In the genomic region with DNA sequence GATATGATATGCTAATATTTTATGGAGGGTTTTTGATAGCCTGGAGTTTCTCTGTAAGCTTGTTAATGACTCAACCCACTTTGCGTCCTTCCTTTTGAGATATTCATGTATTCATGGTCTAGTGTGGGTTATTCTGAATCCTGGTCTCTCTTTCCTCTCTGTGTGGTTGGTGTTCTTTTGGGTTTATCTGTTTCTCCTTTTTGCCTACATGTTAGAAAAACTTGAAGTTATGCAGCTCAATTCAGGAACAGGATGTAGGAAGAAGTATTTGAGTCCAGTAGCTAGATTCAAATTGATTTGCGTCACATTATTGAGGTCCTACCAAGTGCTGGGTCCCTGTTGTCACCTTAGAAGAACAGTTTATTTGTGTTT, we compare ENCODE assay signal across 8 cellular contexts. TPM values are rescaled to one million over a fixed set of nuclear protein-coding genes. Genes with fewer than 3 reads are reported as not detected.
DNase-seq lines count a peak whose midpoint lies in the region; ATAC-seq and TF ChIP-seq lines count a peak whose summit lies in the region.

No MANE protein-coding gene starts in this region.

- H3K4me1 Mint-ChIP-seq in naive thymus-derived CD4-positive, alpha-beta T cell, result peaks cover 69 to 99% (median 97%) of the 10 kb centered on the region in 7 donors

- DNase-seq in CD1c-positive myeloid dendritic cell (ENCODE audit: extremely low spot score) (peak; percentile 77), adrenal gland (no peak), left lobe of liver (ENCODE audit: low spot score) (no peak), cerebellar nuclear complex (lab: John Stamatoyannopoulos, UW) (no peak), DMS 273 (lab: John Stamatoyannopoulos, UW; ENCODE audit: unreplicated experiment) (no peak), GOT3 (lab: John Stamatoyannopoulos, UW) (no peak)
- DNase-seq in naive thymus-derived CD4-positive, alpha-beta T cell, result no peak

- TF ChIP-seq CTCF in adrenal gland (IDR thresholded peaks at IDR 0.05), result no peak

- no peak for TF ChIP-seq POLR2A in adrenal gland (IDR thresholded peaks at IDR 0.05)

- H3K36me3 ChIP-seq in HUES64 (ENCODE audit: insufficient read depth, low read length), result no peaks in the 10 kb centered on the region
- H3K36me3 ChIP-seq in adrenal gland (replicated peaks in 1 of 2), result no peaks in the 10 kb centered on the region
- no peaks in the 10 kb centered on the region for H3K36me3 ChIP-seq in naive thymus-derived CD4-positive, alpha-beta T cell (ENCODE audit: control insufficient read depth in 2 of 3, insufficient read depth in 3 of 3, low read length in 3 of 3)

- peaks cover 0 to 2% (median 0%) of the 10 kb centered on the region in 11 donors for H3K9me3 Mint-ChIP-seq in naive thymus-derived CD4-positive, alpha-beta T cell

- POLR2A ChIA-PET in naive thymus-derived CD4-positive, alpha-beta T cell (lab: Charles Lee), result interaction anchor here (1.2 to 22.8 kb wide), 9 partner anchors 8 to 48 kb away, joined by 3 to 304 read pairs (median 8); partner anchors contain the start of gene CMTM7

- H3K27ac ChIP-seq in HUES64 (ENCODE audit: low read depth, low read length) (peak overlapping the region; percentile 68), adrenal gland (peak overlapping the region in 3 of 5 donors; percentile 32 to 78 (median 68))
- H3K27ac ChIP-seq in naive thymus-derived CD4-positive, alpha-beta T cell (ENCODE audit: low read depth, low read length), result peak overlapping the region; percentile 68

- peak overlapping the region; percentile 58 to 84 (median 75) for H3K4me3 Mint-ChIP-seq in naive thymus-derived CD4-positive, alpha-beta T cell

- intact Hi-C loops in adrenal gland (cut with DNase I), result no loop called here
- intact Hi-C loops in naive thymus-derived CD4-positive, alpha-beta T cell (cut with micrococcal nuclease), result loop anchor here (1.0 kb wide), 1 partner anchor 9 kb away; no protein-coding TSS in a partner anchor

- H3K36me3 Mint-ChIP-seq in naive thymus-derived CD4-positive, alpha-beta T cell, result peaks cover 0 to 37% (median 3%) of the 10 kb centered on the region in 5 donors

- H3K9me3 ChIP-seq in HUES64 (ENCODE audit: insufficient read depth, low read depth, low read length), result peaks cover 5% of the 10 kb centered on the region; the same call in 1 of the 2 replicates
- H3K9me3 ChIP-seq in adrenal gland (replicated peaks in 1 of 3), result no peaks in the 10 kb centered on the region
- no peaks in the 10 kb centered on the region for H3K9me3 ChIP-seq in naive thymus-derived CD4-positive, alpha-beta T cell (ENCODE audit: control insufficient read depth in 2 of 3, low read length in 3 of 3)

- H3K27ac Mint-ChIP-seq in naive thymus-derived CD4-positive, alpha-beta T cell, result peak overlapping the region; percentile 76 to 99 (median 92)

- peaks cover 19% of the 10 kb centered on the region for H3K4me1 ChIP-seq in HUES64 (ENCODE audit: insufficient read depth, low read length)
- peaks cover 8 to 31% of the 10 kb centered on the region in 2 donors for H3K4me1 ChIP-seq in adrenal gland (replicated peaks in 1 of 2)
- peaks cover 32 to 91% of the 10 kb centered on the region in 2 donors for H3K4me1 ChIP-seq in naive thymus-derived CD4-positive, alpha-beta T cell (ENCODE audit: control insufficient read depth in 2 of 2, insufficient read depth in 2 of 2, low read length in 2 of 2)

- 97% methylated on average over 2 of the region's 2 CpGs for WGBS in HUES64
- WGBS in adrenal gland, 4 donors, result 79 to 85% (median 83%) methylated on average over 2 of the region's 2 CpGs

- peak overlapping the region; percentile 13; the same call in 1 of the 2 replicates for H3K9ac ChIP-seq in HUES64 (ENCODE audit: low read depth, low read length)

- CTCF ChIA-PET in naive thymus-derived CD4-positive, alpha-beta T cell (lab: Charles Lee), result interaction anchor here (1.0 to 2.1 kb wide), 5 partner anchors 8 to 48 kb away, joined by 3 to 8 read pairs (median 4); no protein-coding TSS in a partner anchor

- peak; percentile 1 for ATAC-seq in naive thymus-derived CD4-positive, alpha-beta T cell
- ATAC-seq in left lobe of liver, result no peak

- no peak overlapping the region for H3K4me3 ChIP-seq in HUES64 (ENCODE audit: low read length)
- no peak overlapping the region for H3K4me3 ChIP-seq in adrenal gland
- H3K4me3 ChIP-seq in naive thymus-derived CD4-positive, alpha-beta T cell (ENCODE audit: low read length), result no peak overlapping the region

- H3K27me3 ChIP-seq in HUES64 (ENCODE audit: insufficient read depth, low read length), result no peaks in the 10 kb centered on the region
- no peaks in the 10 kb centered on the region for H3K27me3 ChIP-seq in adrenal gland
- no peaks in the 10 kb centered on the region for H3K27me3 ChIP-seq in naive thymus-derived CD4-positive, alpha-beta T cell (ENCODE audit: control insufficient read depth in 2 of 2, insufficient read depth in 2 of 2, low read length in 2 of 2)

- H3K27me3 Mint-ChIP-seq in naive thymus-derived CD4-positive, alpha-beta T cell, result no peaks in the 10 kb centered on the region

RNA-seq across cellular contexts. Expression of gene CMTM7, which starts 28.1 kb away (rescaled TPM):
- polyA plus RNA-seq in HUES64 (2013, experiment 1 of 2), result 28.0 TPM
- polyA plus RNA-seq in HUES64 (2013, experiment 2 of 2), result 38.2 TPM
- total RNA-seq in adrenal gland (10 to 100 TPM in 7 of 8 donors, 1 to 10 TPM in 1; 8.4 to 19.2 (median 11.8) TPM), left lobe of liver (3.6 TPM)
- polyA plus RNA-seq in adrenal gland, result 10 to 100 TPM; 13.8 to 16.5 (median 16.4) TPM
- total RNA-seq in naive thymus-derived CD4-positive, alpha-beta T cell, result 10 to 100 TPM; 38.6 to 60.1 (median 49.5) TPM
- polyA plus RNA-seq in naive thymus-derived CD4-positive, alpha-beta T cell, result 100 to 1,000 TPM in 1 of 2 donors, 10 to 100 TPM in 1; 87.7 to 157 TPM

Comparison
In these comparisons a context has a peak if more than half of its experiments do, and no peak if none do; other contexts are left out.
1. intact Hi-C loops: an anchor here in naive thymus-derived CD4-positive, alpha-beta T cell (1.0 kb wide); none called in adrenal gland.